ENCODE assay signal across 8 cellular contexts in the genomic region with DNA sequence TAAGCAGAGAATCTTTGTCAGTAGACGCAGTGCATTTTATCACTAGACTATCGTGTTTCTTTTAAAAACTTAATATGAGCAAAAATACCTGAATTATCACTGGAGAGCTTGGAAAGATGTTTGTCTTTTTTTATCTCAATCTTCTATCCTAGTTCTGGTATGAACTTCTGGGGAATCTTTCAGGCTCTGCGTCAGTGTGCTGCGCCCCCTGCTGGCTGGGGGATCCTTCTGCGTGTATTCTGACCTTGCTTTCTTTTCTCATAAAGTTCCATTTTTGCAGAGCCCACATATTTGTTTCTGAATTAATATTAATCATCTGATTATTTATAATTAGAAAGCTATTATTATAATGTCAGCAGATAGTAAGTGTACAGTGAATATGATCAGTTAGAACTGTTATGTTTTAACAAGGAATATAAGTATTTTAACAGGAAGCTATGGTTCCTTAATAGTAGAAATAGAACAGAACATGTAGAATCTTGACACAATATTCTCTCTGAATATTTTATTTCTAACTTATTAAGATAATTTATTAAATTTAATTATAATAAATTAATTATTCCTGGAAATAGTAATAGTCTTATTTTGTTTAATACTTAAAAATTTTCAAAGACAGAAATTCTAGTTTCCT.
DNase-seq lines count a peak whose midpoint lies in the region; ATAC-seq, FAIRE-seq and TF ChIP-seq lines count a peak whose summit lies in the region.

No MANE protein-coding gene starts in this region.

- ATAC-seq in GM19023 (IDR thresholded peaks at IDR 0.05; ENCODE audit: unreplicated experiment) (peak; percentile 69), HG03439 (IDR thresholded peaks at IDR 0.05; ENCODE audit: unreplicated experiment) (peak; percentile 81), body of pancreas (peak; percentile 48)

- no peak overlapping the region for H2AFZ ChIP-seq in keratinocyte (ENCODE audit: control insufficient read depth, low read length)

- intact Hi-C loops in body of pancreas (cut with DNase I) = no loop called here

- H3K9me3 ChIP-seq in body of pancreas (no peaks in the 10 kb centered on the region), keratinocyte (ENCODE audit: control insufficient read depth, low read depth, low read length) (no peaks in the 10 kb centered on the region)

- H3K27ac ChIP-seq in body of pancreas (no peak overlapping the region), keratinocyte (ENCODE audit: control insufficient read depth, insufficient read depth, low read length) (no peak overlapping the region)

- WGBS in body of pancreas, 2 donors = 35 to 37% methylated on average over 5 of the region's 5 CpGs

- no peaks in the 10 kb centered on the region for H3K9me1 ChIP-seq in keratinocyte (ENCODE audit: control insufficient read depth, extremely low read depth, insufficient read depth, low read length)

- peak; percentile 75 to 95 (median 81) for TF ChIP-seq CTCF in body of pancreas (IDR thresholded peaks at IDR 0.05)
- peak; percentile 75 to 88 (median 83) for TF ChIP-seq CTCF in keratinocyte (optimal IDR thresholded peaks at IDR 0.05 in 1 of 3, IDR thresholded peaks at IDR 0.05 in 1 of 3, conservative IDR thresholded peaks at IDR 0.05 in 1 of 3; ENCODE audit: extremely low read depth in 1 of 3, insufficient read depth in 2 of 3, low read length in 3 of 3)

- no peaks in the 10 kb centered on the region for H3K27me3 ChIP-seq in body of pancreas
- no peaks in the 10 kb centered on the region for H3K27me3 ChIP-seq in keratinocyte (ENCODE audit: control insufficient read depth, extremely low read depth, insufficient read depth, low read length)

- H3K4me3 ChIP-seq in body of pancreas (no peak overlapping the region), keratinocyte (ENCODE audit: control insufficient read depth in 2 of 3, extremely low read depth in 1 of 3, insufficient read depth in 2 of 3, low read depth in 1 of 3, low read length in 3 of 3) (no peak overlapping the region)

- no peaks in the 10 kb centered on the region for H4K20me1 ChIP-seq in keratinocyte (ENCODE audit: control insufficient read depth, extremely low read depth, insufficient read depth, low read length)

- DNase-seq in D341Med (ENCODE audit: low spot score) (peak; percentile 65), RKO (ENCODE audit: low spot score) (peak; percentile 63), body of pancreas (peak; percentile 31 to 60 (median 56)), keratinocyte (ENCODE audit: low read depth, low spot score) (no peak), NCI-H1092 (lab: John Stamatoyannopoulos, UW) (no peak)
- DNase-seq in stimulated activated CD8-positive, alpha-beta memory T cell treated with anti-CD3 and anti-CD28 coated beads, Interleukin-15, amount 100 ng/mL, for 24 hours (ENCODE audit: low read depth) = peak; percentile 26

- no peak overlapping the region for H3K9ac ChIP-seq in keratinocyte (ENCODE audit: control insufficient read depth, extremely low read depth, insufficient read depth, low read length)

- no peaks in the 10 kb centered on the region for H3K36me3 ChIP-seq in body of pancreas (replicated peaks in 1 of 2; ENCODE audit: insufficient read depth in 1 of 2, low read depth in 2 of 2)
- no peaks in the 10 kb centered on the region for H3K36me3 ChIP-seq in keratinocyte (ENCODE audit: control insufficient read depth in 2 of 2, extremely low read depth in 1 of 2, insufficient read depth in 2 of 2, low read length in 2 of 2)

- dilution Hi-C loops in keratinocyte (cut with MboI; ENCODE audit: extremely low pct_ligation_motif_present, low sequenced_read_pairs) = no loop called here

- H3K79me2 ChIP-seq in keratinocyte (ENCODE audit: control insufficient read depth, insufficient read depth, low read length) = no peaks in the 10 kb centered on the region

- no peak for FAIRE-seq in keratinocyte (lab: Jason Lieb, UNC)

- H3K4me2 ChIP-seq in keratinocyte (ENCODE audit: control insufficient read depth, extremely low read depth, insufficient read depth, low read depth, low read length) = no peak overlapping the region

- H3K4me1 ChIP-seq in body of pancreas = no peaks in the 10 kb centered on the region
- H3K4me1 ChIP-seq in keratinocyte (ENCODE audit: control insufficient read depth, extremely low read depth, insufficient read depth, low read length) = no peaks in the 10 kb centered on the region

- TF ChIP-seq POLR2A in body of pancreas (IDR thresholded peaks at IDR 0.05) = no peak

Comparison
In these comparisons a context has a peak if more than half of its experiments do, and no peak if none do; other contexts are left out.
1. DNase-seq: peak in D341Med (single experiment), RKO (single experiment), body of pancreas (4 of 4) and stimulated activated CD8-positive, alpha-beta memory T cell treated with anti-CD3 and anti-CD28 coated beads, Interleukin-15, amount 100 ng/mL, for 24 hours (single experiment); none in keratinocyte (single experiment) and NCI-H1092 (single experiment).
2. Peak in every context shown above with its lines, with median percentiles within 50 percentile points of each other: ATAC-seq.